Comparison of ENCODE assay signal across 9 cellular contexts in the genomic region with DNA sequence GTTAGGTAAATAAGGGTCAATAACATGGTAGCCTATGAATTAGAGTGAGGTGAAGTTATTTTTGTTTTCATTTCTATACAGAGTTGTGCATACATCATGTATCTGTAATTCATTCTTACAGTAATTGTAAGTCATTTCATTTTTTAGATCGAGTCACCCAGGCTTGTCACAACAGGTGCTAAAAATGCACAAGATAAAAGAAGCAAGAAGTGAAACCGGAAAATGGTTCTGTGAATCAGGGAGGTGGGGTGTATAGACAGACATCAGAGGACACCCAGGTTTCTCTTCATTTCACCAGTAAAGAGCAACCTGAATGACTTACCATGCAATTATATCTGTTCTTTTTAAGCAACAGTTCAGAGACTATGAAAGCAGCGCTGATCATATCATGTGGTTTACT. TPM values are rescaled to one million over a fixed set of nuclear protein-coding genes. Genes with fewer than 3 reads are reported as not detected.
DNase-seq lines count a peak whose midpoint lies in the region; ATAC-seq and TF ChIP-seq lines count a peak whose summit lies in the region.
"Had no signal": no experiment of that assay in that cellular context is flagged by ENCODE, and none has a peak within 500 bp of the region (broad histone marks: within the 10 kb centered on the region; RNA-seq: fewer than 3 reads in every experiment).

No MANE protein-coding gene starts in this region.

- no peak overlapping the region for H3K4me3 ChIP-seq in uterus

- no peaks in the 10 kb centered on the region for H3K9me3 Mint-ChIP-seq in stimulated activated naive CD8-positive, alpha-beta T cell treated with anti-CD3 and anti-CD28 coated beads, Interleukin-15, amount 100 ng/mL, for 72 hours

- H3K9me3 ChIP-seq in uterus, result no peaks in the 10 kb centered on the region

- H3K4me3 Mint-ChIP-seq in stimulated activated naive CD8-positive, alpha-beta T cell treated with anti-CD3 and anti-CD28 coated beads, Interleukin-15, amount 100 ng/mL, for 72 hours, result peak overlapping the region; percentile 71 to 87

- H3K27me3 Mint-ChIP-seq in stimulated activated naive CD8-positive, alpha-beta T cell treated with anti-CD3 and anti-CD28 coated beads, Interleukin-15, amount 100 ng/mL, for 72 hours, result no peaks in the 10 kb centered on the region

- peak; percentile 40 for DNase-seq in ELR (ENCODE audit: low read depth)
- DNase-seq in activated naive CD4-positive, alpha-beta T cell treated with anti-CD3 and anti-CD28 coated beads, Interleukin-2, amount 50 U/mL, for 16 hours, result peak; percentile 23
- DNase-seq in stimulated activated naive CD8-positive, alpha-beta T cell treated with anti-CD3 and anti-CD28 coated beads, Interleukin-15, amount 100 ng/mL, for 72 hours, result peak; percentile 29 to 50
- DNase-seq in AG20443 (ENCODE audit: low spot score), result no peak
- no peak for DNase-seq in DMS153 treated with DMSO at 0.1 percent for 48 hours (lab: John Stamatoyannopoulos, UW; ENCODE audit: unreplicated experiment)
- DNase-seq in uterus, result no peak

- intact Hi-C loops in uterus (cut with DNase I; ENCODE audit: low total_unique reads), result no loop called here

- H3K27me3 ChIP-seq in uterus, result no peaks in the 10 kb centered on the region

- H3K36me3 ChIP-seq in uterus, result no peaks in the 10 kb centered on the region

- H3K27ac ChIP-seq in uterus, result no peak overlapping the region
- H3K27ac ChIP-seq: HL-60 had no signal

- peak overlapping the region; percentile 89 to 96 for H3K27ac Mint-ChIP-seq in stimulated activated naive CD8-positive, alpha-beta T cell treated with anti-CD3 and anti-CD28 coated beads, Interleukin-15, amount 100 ng/mL, for 72 hours

- peaks cover 0 to 12% of the 10 kb centered on the region in 2 donors for H3K4me1 ChIP-seq in uterus

- peaks cover 54% of the 10 kb centered on the region for H3K4me1 Mint-ChIP-seq in stimulated activated naive CD8-positive, alpha-beta T cell treated with anti-CD3 and anti-CD28 coated beads, Interleukin-15, amount 100 ng/mL, for 72 hours

- TF ChIP-seq CTCF in uterus (IDR thresholded peaks at IDR 0.05), result no peak

- ATAC-seq in GM19467 (IDR thresholded peaks at IDR 0.05; ENCODE audit: unreplicated experiment) (peak; percentile 94), HG03457 (IDR thresholded peaks at IDR 0.05; ENCODE audit: unreplicated experiment) (peak; percentile 83)
- ATAC-seq in stimulated activated naive CD8-positive, alpha-beta T cell treated with anti-CD3 and anti-CD28 coated beads, Interleukin-15, amount 100 ng/mL, for 72 hours, result peak; percentile 95

- TF ChIP-seq POLR2A in uterus (IDR thresholded peaks at IDR 0.05), result no peak

RNA-seq across cellular contexts. Expression of a gene that starts 27.6 kb away (rescaled TPM):
- 10 to 100 TPM in 2 of 4 donors, 1 to 10 TPM in 1, not detected in 1; 4.4 to 23.6 (median 12.5) TPM for total RNA-seq in uterus

Comparison
In these comparisons a context has a peak if more than half of its experiments do, and no peak if none do; other contexts are left out.
1. DNase-seq: peak in ELR (single experiment), activated naive CD4-positive, alpha-beta T cell treated with anti-CD3 and anti-CD28 coated beads, Interleukin-2, amount 50 U/mL, for 16 hours (single experiment) and stimulated activated naive CD8-positive, alpha-beta T cell treated with anti-CD3 and anti-CD28 coated beads, Interleukin-15, amount 100 ng/mL, for 72 hours (2 of 2); none in AG20443 (single experiment), DMS153 treated with DMSO at 0.1 percent for 48 hours (single experiment) and uterus (0 of 2).
2. Peak in every context shown above with its lines, with median percentiles within 50 percentile points of each other: ATAC-seq.